Comparison of ENCODE assay signal across 12 cellular contexts in the genomic region with DNA sequence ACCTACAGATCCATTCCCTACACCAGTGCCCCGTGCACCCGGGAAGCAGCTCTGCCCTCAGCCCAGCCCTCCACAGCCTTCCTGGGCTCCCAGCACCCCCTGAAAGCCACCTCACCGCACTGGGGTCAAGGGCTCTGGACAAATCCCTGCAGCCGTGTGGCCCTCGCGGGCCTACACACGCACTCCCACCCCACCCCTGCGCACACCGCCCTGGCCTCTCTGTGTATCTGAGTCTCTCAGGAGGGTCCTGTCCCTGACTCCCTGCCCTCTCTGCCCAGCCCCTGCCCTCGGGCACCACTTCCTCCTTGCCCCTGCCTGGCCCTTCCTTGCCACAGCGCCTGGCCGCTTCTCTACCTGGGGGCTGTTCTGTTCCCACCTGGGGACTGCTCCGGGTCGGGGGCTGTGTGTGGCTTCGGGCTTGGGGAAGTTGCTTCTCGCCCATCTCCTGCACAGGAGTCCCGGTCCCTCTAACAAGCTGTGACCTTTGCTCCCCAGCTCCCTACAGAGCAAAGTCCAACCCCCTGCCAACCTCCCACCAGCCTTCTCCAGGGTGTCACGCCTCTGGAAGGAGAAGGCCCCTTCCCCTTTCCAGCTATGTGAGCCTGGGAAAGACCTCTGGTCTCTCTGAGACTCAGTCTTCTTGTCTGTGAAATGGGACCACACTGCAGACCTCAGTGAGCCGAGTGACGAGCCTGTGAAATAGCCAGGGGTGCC. TPM values are rescaled to one million over a fixed set of nuclear protein-coding genes. Genes with fewer than 3 reads are reported as not detected.
A peak's percentile ranks its signal among the peaks of the same experiment; 100 is the strongest.
DNase-seq lines count a peak whose midpoint lies in the region; ATAC-seq and TF ChIP-seq lines count a peak whose summit lies in the region.
"Had no signal": no experiment of that assay in that cellular context is flagged by ENCODE, and none has a peak within 500 bp of the region (broad histone marks: within the 10 kb centered on the region; RNA-seq: fewer than 3 reads in every experiment).

No MANE protein-coding gene starts in this region.

- H3K9me3 ChIP-seq in body of pancreas = no peaks in the 10 kb centered on the region
- H3K9me3 ChIP-seq in osteoblast (ENCODE audit: low read depth, low read length) = no peaks in the 10 kb centered on the region
- no peaks in the 10 kb centered on the region for H3K9me3 ChIP-seq in SJCRH30 (replicated peaks)
- H3K9me3 ChIP-seq: adrenal gland had no signal

- H2AFZ ChIP-seq in osteoblast (ENCODE audit: low read length) = no peak overlapping the region

- ATAC-seq in body of pancreas (no peak), GM21381 (IDR thresholded peaks at IDR 0.05; ENCODE audit: unreplicated experiment) (no peak)
- ATAC-seq: activated CD4-positive, CD25-positive, alpha-beta regulatory T cell treated with anti-CD3 and anti-CD28 coated beads, Interleukin-2, amount 50 U/mL, for 24 hours; GM12878 had no signal

- H3K27me3 Mint-ChIP-seq in Calu3 (ENCODE audit: unreplicated experiment) = no peaks in the 10 kb centered on the region
- H3K27me3 Mint-ChIP-seq: activated T-cell treated with anti-CD3 and anti-CD28 coated beads, Interleukin-2, amount 50 U/mL, for 24 hours had no signal

- H3K36me3 ChIP-seq in body of pancreas (replicated peaks in 1 of 2; ENCODE audit: insufficient read depth in 1 of 2, low read depth in 2 of 2) (peaks cover 0 to 4% of the 10 kb centered on the region in 2 donors), osteoblast (ENCODE audit: insufficient read depth, low read length) (no peaks in the 10 kb centered on the region), SJCRH30 (no peaks in the 10 kb centered on the region)
- H3K36me3 ChIP-seq: adrenal gland had no signal

- peak; percentile 6 for DNase-seq in Calu3
- DNase-seq in body of pancreas = peak in 1 of 4 donors; percentile 31
- peak; percentile 88 for DNase-seq in osteoblast (ENCODE audit: insufficient read length, low spot score, missing footprints)
- no peak for DNase-seq in midbrain (lab: John Stamatoyannopoulos, UW)
- DNase-seq in SJCRH30 = no peak
- DNase-seq: activated T-cell treated with anti-CD3 and anti-CD28 coated beads, Interleukin-2, amount 50 U/mL, for 24 hours; cortex of kidney; NK-92 treated with Interleukin-12 subunit alpha and Interleukin-12 subunit beta, amount 100 ng/mL, for 24 hours had no signal

- TF ChIP-seq CTCF in Calu3 (IDR thresholded peaks at IDR 0.05; ENCODE audit: unreplicated experiment) (no peak), body of pancreas (IDR thresholded peaks at IDR 0.05) (no peak), osteoblast (IDR thresholded peaks at IDR 0.05; ENCODE audit: extremely low read depth, low read depth, low read length) (no peak)

- CTCF ChIA-PET in Calu3 (lab: Charles Lee) = interaction anchor here (0.6 to 2.5 kb wide), 3 partner anchors 13 to 865 kb away, joined by 4 to 29 read pairs (median 9); no protein-coding TSS in a partner anchor

- peaks cover 85% of the 10 kb centered on the region for H3K36me3 Mint-ChIP-seq in Calu3 (ENCODE audit: insufficient read depth, unreplicated experiment)

- no peak overlapping the region for H3K4me2 ChIP-seq in osteoblast (ENCODE audit: insufficient read depth, low read length)

- intact Hi-C loops in Calu3 (cut with micrococcal nuclease; ENCODE audit: unreplicated experiment) = loop anchor here (5.0 kb wide), 1 partner anchor 47 kb away; no protein-coding TSS in a partner anchor
- intact Hi-C loops in body of pancreas (cut with DNase I) = no loop called here

- peak overlapping the region; percentile 94 for H3K27ac Mint-ChIP-seq in Calu3 (ENCODE audit: unreplicated experiment)
- H3K27ac Mint-ChIP-seq: activated T-cell treated with anti-CD3 and anti-CD28 coated beads, Interleukin-2, amount 50 U/mL, for 24 hours had no signal

- H4K20me1 ChIP-seq in osteoblast (ENCODE audit: insufficient read depth, low read length) = no peaks in the 10 kb centered on the region

- no TSS peak for BruUV-seq in Calu3 (replicated peaks; lab: Mats Ljungman, UMichigan)

- no peak for TF ChIP-seq POLR2A in body of pancreas (IDR thresholded peaks at IDR 0.05)

- H3K4me1 Mint-ChIP-seq in Calu3 (ENCODE audit: low read depth, unreplicated experiment) = peaks cover 43% of the 10 kb centered on the region

- no peaks in the 10 kb centered on the region for H3K27me3 ChIP-seq in body of pancreas
- no peaks in the 10 kb centered on the region for H3K27me3 ChIP-seq in osteoblast (ENCODE audit: insufficient read depth, low read length)
- no peaks in the 10 kb centered on the region for H3K27me3 ChIP-seq in SJCRH30
- H3K27me3 ChIP-seq: adrenal gland had no signal

- peak overlapping the region; percentile 95 to 99 (median 98) for H3K27ac ChIP-seq in body of pancreas
- no peak overlapping the region for H3K27ac ChIP-seq in osteoblast (ENCODE audit: low read depth, low read length)
- no peak overlapping the region for H3K27ac ChIP-seq in SJCRH30
- H3K27ac ChIP-seq: adrenal gland had no signal

- peak overlapping the region in 1 of 2 donors; percentile 27 for H3K4me3 ChIP-seq in body of pancreas
- H3K4me3 ChIP-seq in osteoblast (ENCODE audit: insufficient read depth, low read length) = no peak overlapping the region
- no peak overlapping the region for H3K4me3 ChIP-seq in SJCRH30
- H3K4me3 ChIP-seq: adrenal gland, GM12878 had no signal

- 48 to 57% methylated on average over 12 to 19 of the region's 20 CpGs for WGBS in body of pancreas, 2 donors

- no peaks in the 10 kb centered on the region for H3K9me3 Mint-ChIP-seq in Calu3 (ENCODE audit: low read depth, unreplicated experiment)
- H3K9me3 Mint-ChIP-seq: activated T-cell treated with anti-CD3 and anti-CD28 coated beads, Interleukin-2, amount 50 U/mL, for 24 hours had no signal

- H3K4me1 ChIP-seq in body of pancreas = peaks cover 50% of the 10 kb centered on the region
- H3K4me1 ChIP-seq in osteoblast (ENCODE audit: insufficient read depth, low read length) = peaks cover 13% of the 10 kb centered on the region
- H3K4me1 ChIP-seq in SJCRH30 = peaks cover 8% of the 10 kb centered on the region; the same call in 1 of the 2 replicates

- H3K79me2 ChIP-seq in osteoblast (ENCODE audit: insufficient read depth, low read length) = no peaks in the 10 kb centered on the region

- H3K4me3 Mint-ChIP-seq in Calu3 (ENCODE audit: low read depth, unreplicated experiment) = peak overlapping the region; percentile 79
- H3K4me3 Mint-ChIP-seq: activated T-cell treated with anti-CD3 and anti-CD28 coated beads, Interleukin-2, amount 50 U/mL, for 24 hours had no signal

RNA-seq across cellular contexts. Expression of a gene that starts 1.5 kb away (rescaled TPM):
- 61.9 and 75.8 TPM in 2 replicates for total RNA-seq in Calu3 (2022)
- total RNA-seq in body of pancreas = 10 to 100 TPM; 21.0 to 65.3 TPM
- total RNA-seq in osteoblast = under 0.01 TPM in 2 replicates
- not detected in 2 replicates for total RNA-seq in SJCRH30 (2014; rRNA removed; shearing (Covaris generic))

RNA-seq across cellular contexts. Expression of a gene that starts 15.3 kb away (rescaled TPM):
- total RNA-seq in Calu3 (2022) (64.0 and 67.2 TPM in 2 replicates), body of pancreas (10 to 100 TPM; 34.0 to 39.6 TPM), osteoblast (32.1 and 38.7 TPM in 2 replicates)
- 22.5 and 28.9 TPM in 2 replicates for total RNA-seq in SJCRH30 (2014; rRNA removed; shearing (Covaris generic))

RNA-seq across cellular contexts. Expression of a gene that starts 24.0 kb away (rescaled TPM):
- 105 and 113 TPM in 2 replicates for total RNA-seq in Calu3 (2022)
- total RNA-seq in body of pancreas = 10 to 100 TPM; 25.7 to 52.7 TPM
- total RNA-seq in osteoblast = 19.7 and 21.7 TPM in 2 replicates
- total RNA-seq in SJCRH30 (2014; rRNA removed; shearing (Covaris generic)) = 0.86 and 1.6 TPM in 2 replicates

RNA-seq across cellular contexts. Expression of a gene that starts 50.3 kb away (rescaled TPM):
- total RNA-seq in Calu3 (2022) (177 and 192 TPM in 2 replicates), body of pancreas (10 to 100 TPM; 66.3 to 72.9 TPM), osteoblast (53.0 and 66.2 TPM in 2 replicates)
- total RNA-seq in SJCRH30 (2014; rRNA removed; shearing (Covaris generic)) = 25.1 and 27.7 TPM in 2 replicates

Comparison
In these comparisons a context has a peak if more than half of its experiments do, and no peak if none do; other contexts are left out.
1. DNase-seq: peak in Calu3 (single experiment) and osteoblast (single experiment); none in midbrain (single experiment) and SJCRH30 (0 of 2).
2. H3K27ac ChIP-seq: peak in body of pancreas (4 of 4); none in osteoblast (single experiment) and SJCRH30 (single experiment).
3. RNA of a gene that starts 1.5 kb away (total RNA-seq): 21.0 to 65.3 TPM in body of pancreas and 61.9 to 75.8 TPM in Calu3; under 0.01 TPM in osteoblast and not detected in SJCRH30; every median in the first group is over 10 times any median in the second.